Comparison of ENCODE assay signal across 13 cellular contexts in the genomic region with DNA sequence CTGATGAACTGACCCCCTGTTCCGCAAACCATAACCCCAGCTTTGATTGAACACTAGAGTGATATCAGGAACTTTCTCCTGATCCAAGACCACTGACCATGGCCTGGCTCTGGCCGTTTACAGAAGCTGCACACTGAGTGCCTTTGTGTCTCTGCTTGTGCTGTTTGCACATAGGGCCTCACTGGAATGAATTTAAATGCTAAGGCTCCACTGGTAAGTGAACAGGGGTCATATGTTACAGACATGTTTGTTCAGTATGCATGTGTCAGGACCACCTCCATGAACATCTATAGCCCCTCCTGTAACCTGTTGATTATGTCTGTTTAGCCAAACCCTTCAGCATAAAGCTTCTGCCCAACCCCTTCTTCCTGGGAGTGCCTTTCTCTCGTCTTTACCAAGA.
"Had no signal": no experiment of that assay in that cellular context is flagged by ENCODE, and none has a peak within 500 bp of the region (broad histone marks: within the 10 kb centered on the region; RNA-seq: fewer than 3 reads in every experiment).

No MANE protein-coding gene starts in this region.

- H3K36me3 ChIP-seq: gastroesophageal sphincter, heart right ventricle, left lung, neutrophil, sigmoid colon, thyroid gland had no signal

- H3K27me3 ChIP-seq: left lung, neutrophil, thyroid gland had no signal

- H3K9me3 Mint-ChIP-seq: activated CD4-positive, alpha-beta memory T cell treated with anti-CD3 and anti-CD28 coated beads, Interleukin-2, amount 10 ng/mL, durations not matched to agents 7 days and 5 days; natural killer cell; stimulated activated memory B cell treated with anti-CD40 and anti-IgM and Interleukin-4, amounts not matched to agents 10 μg/mL and 1 μg/mL and 100 μg/mL, for 72 hours had no signal

- H3K4me3 ChIP-seq: gastroesophageal sphincter, heart right ventricle, left lung, sigmoid colon, thyroid gland had no signal

- H3K4me3 Mint-ChIP-seq: activated CD4-positive, alpha-beta memory T cell treated with anti-CD3 and anti-CD28 coated beads, Interleukin-2, amount 10 ng/mL, durations not matched to agents 7 days and 5 days; natural killer cell; stimulated activated memory B cell treated with anti-CD40 and anti-IgM and Interleukin-4, amounts not matched to agents 10 μg/mL and 1 μg/mL and 100 μg/mL, for 72 hours had no signal

- H3K9me3 ChIP-seq: gastroesophageal sphincter, heart right ventricle, left lung, neutrophil, sigmoid colon, thyroid gland had no signal

- H3K27me3 Mint-ChIP-seq: activated CD4-positive, alpha-beta memory T cell treated with anti-CD3 and anti-CD28 coated beads, Interleukin-2, amount 10 ng/mL, durations not matched to agents 7 days and 5 days; stimulated activated memory B cell treated with anti-CD40 and anti-IgM and Interleukin-4, amounts not matched to agents 10 μg/mL and 1 μg/mL and 100 μg/mL, for 72 hours had no signal

- H3K4me1 ChIP-seq: gastroesophageal sphincter, heart right ventricle, left lung, parathyroid adenoma, sigmoid colon, thyroid gland had no signal

- H3K79me2 ChIP-seq: parathyroid adenoma had no signal

- H3K27ac Mint-ChIP-seq: activated CD4-positive, alpha-beta memory T cell treated with anti-CD3 and anti-CD28 coated beads, Interleukin-2, amount 10 ng/mL, durations not matched to agents 7 days and 5 days; stimulated activated memory B cell treated with anti-CD40 and anti-IgM and Interleukin-4, amounts not matched to agents 10 μg/mL and 1 μg/mL and 100 μg/mL, for 72 hours had no signal

- H3K27ac ChIP-seq: gastroesophageal sphincter, heart right ventricle, left lung, neutrophil, parathyroid adenoma, sigmoid colon, thyroid gland had no signal

- H2AFZ ChIP-seq: parathyroid adenoma had no signal

- ATAC-seq: gastroesophageal sphincter; heart right ventricle; left lung; natural killer cell; stimulated activated memory B cell treated with anti-CD40 and anti-IgM and Interleukin-4, amounts not matched to agents 10 μg/mL and 1 μg/mL and 100 μg/mL, for 72 hours had no signal

- DNase-seq: activated CD4-positive, CD25-positive, alpha-beta regulatory T cell treated with anti-CD3 and anti-CD28 coated beads, Interleukin-2, amount 50 U/mL, for 72 hours; amniotic stem cell; heart right ventricle; left lung; natural killer cell; sigmoid colon; T1000; thyroid gland had no signal

- H3K36me3 Mint-ChIP-seq: natural killer cell; stimulated activated memory B cell treated with anti-CD40 and anti-IgM and Interleukin-4, amounts not matched to agents 10 μg/mL and 1 μg/mL and 100 μg/mL, for 72 hours had no signal
